30 cellular contexts compared by ENCODE assay signal in genomic region chr6:7518853-7519252, GRCh38. TPM values are rescaled to one million over a fixed set of nuclear protein-coding genes. Genes with fewer than 3 reads are reported as not detected.
"Had no signal": no experiment of that assay in that cellular context is flagged by ENCODE, and none has a peak within 500 bp of the region (broad histone marks: within the 10 kb centered on the region; RNA-seq: fewer than 3 reads in every experiment).

No MANE protein-coding gene starts in this region.

- H3K27ac Mint-ChIP-seq: naive thymus-derived CD8-positive, alpha-beta T cell; natural killer cell treated with Interleukin-12 subunit alpha and Interleukin-12 subunit beta and Interleukin-15 and Interleukin-18, amount 100 ng/mL, for 72 hours; nephron progenitor cell; progenitor cell of endocrine pancreas; stimulated activated effector memory CD8-positive, alpha-beta T cell treated with anti-CD3 and anti-CD28 coated beads, Interleukin-12 subunit alpha, Interleukin-12 subunit beta, amount 100 ng/mL, for 72 hours; stimulated activated naive B cell treated with anti-CD40 and anti-IgM and Interleukin-4, amounts not matched to agents 10 μg/mL and 1 μg/mL and 100 μg/mL, for 72 hours; stimulated activated naive CD8-positive, alpha-beta T cell treated with anti-CD3 and anti-CD28 coated beads, Interleukin-15, Interleukin-2, amounts not matched to agents 100 ng/mL and 50 ng/mL, for 24 hours; type B pancreatic cell had no signal

- H3K4me1 Mint-ChIP-seq: neural crest cell had no signal

- H3K4me3 ChIP-seq: pancreas, psoas muscle, right lobe of liver, sigmoid colon, stomach, suprapubic skin, testis, tibial artery, transverse colon, upper lobe of right lung, uterus had no signal

- DNase-seq: naive thymus-derived CD8-positive, alpha-beta T cell; nephron progenitor cell; nucleus accumbens; pancreas; posterior cingulate gyrus; psoas muscle; right cardiac atrium; right lobe of liver; sigmoid colon; small intestine; stimulated activated CD4-positive, alpha-beta T cell treated with anti-CD3 and anti-CD28 coated beads, Interleukin-15, amount 100 ng/mL, for 24 hours; stimulated activated CD4-positive, alpha-beta T cell treated with anti-CD3 and anti-CD28 coated beads, Interleukin-2, amount 100 ng/mL, for 24 hours; stimulated activated CD4-positive, alpha-beta T cell treated with anti-CD3 and anti-CD28 coated beads, Interleukin-2, amount 100 ng/mL, for 48 hours; stimulated activated CD4-positive, alpha-beta T cell treated with anti-CD3 and anti-CD28 coated beads, Interleukin-4, amount 100 ng/mL, for 24 hours; stimulated activated naive B cell treated with anti-CD40 and anti-IgM and Interleukin-4, amounts not matched to agents 10 μg/mL and 1 μg/mL and 100 μg/mL, for 72 hours; stimulated activated naive CD4-positive, alpha-beta T cell treated with Interleukin-2 at 50 U/mL for 16 hours; stomach; testis; tibial artery; transverse colon; upper lobe of right lung; uterus had no signal

- H3K36me3 Mint-ChIP-seq: naive thymus-derived CD8-positive, alpha-beta T cell; natural killer cell treated with Interleukin-12 subunit alpha and Interleukin-12 subunit beta and Interleukin-15 and Interleukin-18, amount 100 ng/mL, for 72 hours; stimulated activated effector memory CD8-positive, alpha-beta T cell treated with anti-CD3 and anti-CD28 coated beads, Interleukin-12 subunit alpha, Interleukin-12 subunit beta, amount 100 ng/mL, for 72 hours; stimulated activated naive B cell treated with anti-CD40 and anti-IgM and Interleukin-4, amounts not matched to agents 10 μg/mL and 1 μg/mL and 100 μg/mL, for 72 hours; type B pancreatic cell had no signal

- H3K27me3 ChIP-seq: pancreas, right lobe of liver, stomach, suprapubic skin, testis, tibial artery, transverse colon, uterus had no signal

- H3K4me3 Mint-ChIP-seq: naive thymus-derived CD8-positive, alpha-beta T cell; natural killer cell treated with Interleukin-12 subunit alpha and Interleukin-12 subunit beta and Interleukin-15 and Interleukin-18, amount 100 ng/mL, for 72 hours; nephron progenitor cell; neural crest cell; stimulated activated effector memory CD8-positive, alpha-beta T cell treated with anti-CD3 and anti-CD28 coated beads, Interleukin-12 subunit alpha, Interleukin-12 subunit beta, amount 100 ng/mL, for 72 hours; stimulated activated naive B cell treated with anti-CD40 and anti-IgM and Interleukin-4, amounts not matched to agents 10 μg/mL and 1 μg/mL and 100 μg/mL, for 72 hours; stimulated activated naive CD8-positive, alpha-beta T cell treated with anti-CD3 and anti-CD28 coated beads, Interleukin-15, Interleukin-2, amounts not matched to agents 100 ng/mL and 50 ng/mL, for 24 hours; type B pancreatic cell had no signal

- H3K4me1 ChIP-seq: pancreas, psoas muscle, right lobe of liver, sigmoid colon, stomach, testis, tibial artery, transverse colon, upper lobe of right lung, uterus had no signal

- H3K36me3 ChIP-seq: neutrophil, pancreas, right lobe of liver, sigmoid colon, stomach, suprapubic skin, tibial artery, transverse colon, upper lobe of right lung, uterus had no signal

- H3K27ac ChIP-seq: neutrophil, pancreas, psoas muscle, right lobe of liver, sigmoid colon, stomach, suprapubic skin, testis, tibial artery, transverse colon, upper lobe of right lung, uterus had no signal

- H3K27me3 Mint-ChIP-seq: progenitor cell of endocrine pancreas, type B pancreatic cell had no signal

- ATAC-seq: naive thymus-derived CD8-positive, alpha-beta T cell; natural killer cell treated with Interleukin-12 subunit alpha and Interleukin-12 subunit beta and Interleukin-15 and Interleukin-18, amount 100 ng/mL, for 72 hours; pancreas; psoas muscle; right cardiac atrium; right lobe of liver; stimulated activated effector memory CD8-positive, alpha-beta T cell treated with anti-CD3 and anti-CD28 coated beads, Interleukin-12 subunit alpha, Interleukin-12 subunit beta, amount 100 ng/mL, for 72 hours; stimulated activated naive B cell treated with anti-CD40 and anti-IgM and Interleukin-4, amounts not matched to agents 10 μg/mL and 1 μg/mL and 100 μg/mL, for 72 hours; upper lobe of right lung had no signal

- H3K9me3 Mint-ChIP-seq: naive thymus-derived CD8-positive, alpha-beta T cell; natural killer cell treated with Interleukin-12 subunit alpha and Interleukin-12 subunit beta and Interleukin-15 and Interleukin-18, amount 100 ng/mL, for 72 hours; nephron progenitor cell; neural crest cell; stimulated activated effector memory CD8-positive, alpha-beta T cell treated with anti-CD3 and anti-CD28 coated beads, Interleukin-12 subunit alpha, Interleukin-12 subunit beta, amount 100 ng/mL, for 72 hours; stimulated activated naive B cell treated with anti-CD40 and anti-IgM and Interleukin-4, amounts not matched to agents 10 μg/mL and 1 μg/mL and 100 μg/mL, for 72 hours; stimulated activated naive CD8-positive, alpha-beta T cell treated with anti-CD3 and anti-CD28 coated beads, Interleukin-15, Interleukin-2, amounts not matched to agents 100 ng/mL and 50 ng/mL, for 24 hours; type B pancreatic cell had no signal

RNA-seq across cellular contexts. Expression of gene DSP, which starts 22.6 kb away (rescaled TPM):
- total RNA-seq: natural killer cell treated with Interleukin-12 subunit alpha and Interleukin-12 subunit beta and Interleukin-15 and Interleukin-18, amount 100 ng/mL, for 72 hours had no signal
- polyA plus RNA-seq: naive thymus-derived CD8-positive, alpha-beta T cell had no signal
